9 cellular contexts compared by ENCODE assay signal in genomic region chr13:114077938-114078335, GRCh38. TPM values are rescaled to one million over a fixed set of nuclear protein-coding genes. Genes with fewer than 3 reads are reported as not detected.
DNase-seq lines count a peak whose midpoint lies in the region; ATAC-seq, FAIRE-seq and TF ChIP-seq lines count a peak whose summit lies in the region.
"Had no signal": no experiment of that assay in that cellular context is flagged by ENCODE, and none has a peak within 500 bp of the region (broad histone marks: within the 10 kb centered on the region; RNA-seq: fewer than 3 reads in every experiment).

No MANE protein-coding gene starts in this region.

- no peaks in the 10 kb centered on the region for H3K36me3 ChIP-seq in HepG2 (replicated peaks in 1 of 2; ENCODE audit: control insufficient read depth in 1 of 2, insufficient read depth in 2 of 2, low read length in 2 of 2)
- peaks cover 0 to 19% (median 0%) of the 10 kb centered on the region in 3 donors for H3K36me3 ChIP-seq in tibial nerve

- no peak overlapping the region for H3K9ac ChIP-seq in HepG2 (ENCODE audit: insufficient read depth, low read depth, low read length)

- H3K4me3 Mint-ChIP-seq in activated T-cell treated with anti-CD3 and anti-CD28 coated beads, Interleukin-2, amount 50 U/mL, for 24 hours, result no peak overlapping the region
- no peak overlapping the region for H3K4me3 Mint-ChIP-seq in activated naive CD4-positive, alpha-beta T cell treated with anti-CD3 and anti-CD28 coated beads, Interleukin-2, amount 10 ng/mL, durations not matched to agents 7 days and 5 days
- H3K4me3 Mint-ChIP-seq: memory B cell had no signal

- H3K27ac ChIP-seq in HepG2 (ENCODE audit: extremely low read length, insufficient read depth, low read length) (no peak overlapping the region), tibial nerve (peak overlapping the region in 3 of 4 donors; percentile 71 to 87 (median 85))

- H3K27me3 ChIP-seq in HepG2 (ENCODE audit: control insufficient read depth in 1 of 2, insufficient read depth in 2 of 2, low read length in 2 of 2) (peaks cover 8 to 70% of the 10 kb centered on the region in 2 experiments; a peak in 4 of 5 replicates), tibial nerve (no peaks in the 10 kb centered on the region)

- H3K79me2 ChIP-seq in HepG2 (ENCODE audit: insufficient read depth, low read length), result no peaks in the 10 kb centered on the region

- no TSS peak for BruUV-seq in HepG2 (replicated peaks; lab: Mats Ljungman, UMichigan)

- peak; percentile 46; the same call in 2 of the 3 replicates for ATAC-seq in HepG2

- TF ChIP-seq POLR2A in HepG2 (IDR thresholded peaks at IDR 0.05; ENCODE audit: insufficient read depth in 1 of 2, low read depth in 2 of 2, low read length in 2 of 2) (no peak), tibial nerve (IDR thresholded peaks at IDR 0.05) (no peak)

- TF ChIP-seq CTCF in HepG2 (CRISPR knock-in tag; IDR thresholded peaks at IDR 0.05), result no peak
- no peak for TF ChIP-seq CTCF in tibial nerve (IDR thresholded peaks at IDR 0.05)

- 19% methylated on average over 7 of the region's 13 CpGs for WGBS in HepG2 (ENCODE audit: low lambda C conversion rate)
- 68% methylated on average over 13 of the region's 13 CpGs for WGBS in tibial nerve, 2 donors

- H2AFZ ChIP-seq in HepG2 (ENCODE audit: low read length), result no peak overlapping the region

- H3K36me3 Mint-ChIP-seq in activated T-cell treated with anti-CD3 and anti-CD28 coated beads, Interleukin-2, amount 50 U/mL, for 24 hours (ENCODE audit: low read depth), result peaks cover 40% of the 10 kb centered on the region
- peaks cover 68% of the 10 kb centered on the region for H3K36me3 Mint-ChIP-seq in activated naive CD4-positive, alpha-beta T cell treated with anti-CD3 and anti-CD28 coated beads, Interleukin-2, amount 10 ng/mL, durations not matched to agents 7 days and 5 days

- H3K4me1 Mint-ChIP-seq in activated T-cell treated with anti-CD3 and anti-CD28 coated beads, Interleukin-2, amount 50 U/mL, for 24 hours (ENCODE audit: low read depth), result peaks cover 54% of the 10 kb centered on the region
- peaks cover 10% of the 10 kb centered on the region for H3K4me1 Mint-ChIP-seq in activated naive CD4-positive, alpha-beta T cell treated with anti-CD3 and anti-CD28 coated beads, Interleukin-2, amount 10 ng/mL, durations not matched to agents 7 days and 5 days

- in situ Hi-C loops in HepG2 (cut with HindIII; ENCODE audit: extremely low pct_ligation_motif_present, low pct_unique_long_range_greater_than_20kb), result no loop called here

- intact Hi-C loops in HepG2 (cut with micrococcal nuclease; ENCODE audit: unreplicated experiment), result no loop called here

- no peak for FAIRE-seq in HepG2 (lab: Jason Lieb, UNC)

- H3K9me3 ChIP-seq in HepG2 (ENCODE audit: low read length) (no peaks in the 10 kb centered on the region), tibial nerve (no peaks in the 10 kb centered on the region)

- H3K27me3 Mint-ChIP-seq in activated T-cell treated with anti-CD3 and anti-CD28 coated beads, Interleukin-2, amount 50 U/mL, for 24 hours, result no peaks in the 10 kb centered on the region
- no peaks in the 10 kb centered on the region for H3K27me3 Mint-ChIP-seq in activated naive CD4-positive, alpha-beta T cell treated with anti-CD3 and anti-CD28 coated beads, Interleukin-2, amount 10 ng/mL, durations not matched to agents 7 days and 5 days
- H3K27me3 Mint-ChIP-seq: memory B cell had no signal

- no peak overlapping the region for H3K4me2 ChIP-seq in HepG2 (ENCODE audit: low read depth, low read length)

- H3K9me3 Mint-ChIP-seq in activated T-cell treated with anti-CD3 and anti-CD28 coated beads, Interleukin-2, amount 50 U/mL, for 24 hours, result no peaks in the 10 kb centered on the region
- peaks cover 6% of the 10 kb centered on the region for H3K9me3 Mint-ChIP-seq in activated naive CD4-positive, alpha-beta T cell treated with anti-CD3 and anti-CD28 coated beads, Interleukin-2, amount 10 ng/mL, durations not matched to agents 7 days and 5 days
- H3K9me3 Mint-ChIP-seq: memory B cell had no signal

- CTCF ChIA-PET in HepG2 (lab: Yijun Ruan, JAX; ENCODE audit: low intra/inter-chr PET ratio, low total read pairs), result no interaction called here
- CTCF ChIA-PET in activated naive CD4-positive, alpha-beta T cell treated with anti-CD3 and anti-CD28 coated beads, Interleukin-2, amount 10 ng/mL, durations not matched to agents 7 days and 5 days (lab: Charles Lee), result no interaction called here

- H3K27ac Mint-ChIP-seq in activated T-cell treated with anti-CD3 and anti-CD28 coated beads, Interleukin-2, amount 50 U/mL, for 24 hours, result peak overlapping the region; percentile 82
- no peak overlapping the region for H3K27ac Mint-ChIP-seq in activated naive CD4-positive, alpha-beta T cell treated with anti-CD3 and anti-CD28 coated beads, Interleukin-2, amount 10 ng/mL, durations not matched to agents 7 days and 5 days

- POLR2A ChIA-PET in HepG2 (lab: Yijun Ruan, JAX), result no interaction called here

- H4K20me1 ChIP-seq in HepG2 (ENCODE audit: insufficient read depth, low read length), result no peaks in the 10 kb centered on the region

- DNase-seq in activated T-cell treated with anti-CD3 and anti-CD28 coated beads, Interleukin-2, amount 50 U/mL, for 24 hours, result no peak
- DNase-seq in activated T-cell treated with anti-CD3 and anti-CD28 coated beads, Interleukin-2, amount 50 U/mL, for 48 hours, result no peak
- DNase-seq in cerebellum (ENCODE audit: low spot score) (peak; percentile 63), HepG2 (ENCODE audit: low spot score) (no peak), tibial nerve (ENCODE audit: low spot score in 2 of 2) (peak in 1 of 2 donors; percentile 9), hippocampal formation (lab: John Stamatoyannopoulos, UW) (no peak)
- DNase-seq in activated naive CD4-positive, alpha-beta T cell treated with anti-CD3 and anti-CD28 coated beads, Interleukin-2, amount 10 ng/mL, durations not matched to agents 7 days and 5 days, result no peak
- DNase-seq in NK-92 treated with Interleukin-12 subunit alpha and Interleukin-12 subunit beta, amount 100 ng/mL, for 24 hours (lab: John Stamatoyannopoulos, UW), result no peak

- H3K4me3 ChIP-seq in HepG2 (replicated peaks in 1 of 3; ENCODE audit: insufficient read depth in 1 of 3, low read depth in 2 of 3, low read length in 3 of 3) (no peak overlapping the region), tibial nerve (no peak overlapping the region)

- H3K4me1 ChIP-seq in HepG2 (ENCODE audit: insufficient read depth, low read length) (no peaks in the 10 kb centered on the region), tibial nerve (peaks cover 0 to 48% (median 23%) of the 10 kb centered on the region in 4 donors)

- no peak for TF ChIP-seq RAD21 in HepG2 (CRISPR knock-in tag; IDR thresholded peaks at IDR 0.05)

- TF ChIP-seq EP300 in HepG2 (IDR thresholded peaks at IDR 0.05; ENCODE audit: low read depth in 2 of 2, low read length in 2 of 2), result no peak
- TF ChIP-seq EP300 in HepG2 (CRISPR knock-in tag; IDR thresholded peaks at IDR 0.05; ENCODE audit: borderline replicate concordance), result no peak
- no peak for TF ChIP-seq EP300 in tibial nerve (IDR thresholded peaks at IDR 0.05)

TF ChIP-seq in HepG2, 621 proteins besides CTCF, POLR2A, EP300 and RAD21:
- TF ChIP-seq DBP (CRISPR knock-in tag; IDR thresholded peaks at IDR 0.05; ENCODE audit: not compliant biosample characterization) (no peak), RFX1 (IDR thresholded peaks at IDR 0.05) (peak; percentile 46)

RNA-seq across cellular contexts. Expression of gene RASA3, which starts 54.5 kb away (rescaled TPM):
- total RNA-seq in cerebellum (19.1 TPM), HepG2 (2016; rRNA removed; fragmentation: Illumina TruSeq; extraction: Trizol) (not detected in 2 replicates), tibial nerve (10 to 100 TPM; 36.2 to 63.3 (median 46.3) TPM)
- not detected in 2 replicates for total RNA-seq in HepG2 (2016; cell fraction: cytosol; rRNA removed; fragmentation: Illumina TruSeq; extraction: Trizol; ENCODE audit: low read depth)
- total RNA-seq in HepG2 (2016; cell fraction: insoluble cytoplasmic fraction; rRNA removed; fragmentation: Illumina TruSeq; extraction: Trizol), result 0.06 and 0.09 TPM in 2 replicates
- not detected in 2 replicates for total RNA-seq in HepG2 (2016; cell fraction: membrane; rRNA removed; fragmentation: Illumina TruSeq; extraction: Trizol)
- 0.09 TPM in 1 of 2 replicates, not detected in the other for total RNA-seq in HepG2 (2016; cell fraction: nucleus; rRNA removed; fragmentation: Illumina TruSeq; extraction: Trizol)
- 0.05 and 0.07 TPM in 2 replicates for polyA plus RNA-seq in HepG2 (2011; rRNA removed)
- polyA plus RNA-seq in HepG2 (2011; cell fraction: cytosol; rRNA removed), result 0.09 TPM in 2 replicates
- 0.14 and 0.21 TPM in 2 replicates for polyA plus RNA-seq in HepG2 (2011; cell fraction: nucleus; rRNA removed)
- 0.04 TPM in 1 of 2 replicates, not detected in the other for polyA plus RNA-seq in HepG2 (2012)
- not detected in 2 replicates for polyA plus RNA-seq in HepG2 (2016; cell fraction: cytosol; fragmentation: Illumina TruSeq; extraction: Trizol; ENCODE audit: low read depth)
- not detected in 2 replicates for polyA plus RNA-seq in HepG2 (2016; cell fraction: insoluble cytoplasmic fraction; fragmentation: Illumina TruSeq; extraction: Trizol; ENCODE audit: low read depth)
- polyA plus RNA-seq in HepG2 (2016; cell fraction: membrane; fragmentation: Illumina TruSeq; extraction: Trizol; ENCODE audit: low read depth), result not detected in 2 replicates
- polyA plus RNA-seq in HepG2 (2016; cell fraction: nucleus; fragmentation: Illumina TruSeq; extraction: Trizol; ENCODE audit: insufficient read depth, low read depth), result 0.11 TPM in 1 of 2 replicates, not detected in the other
- 0.20 and 10.0 TPM in 2 replicates for polyA minus RNA-seq in HepG2 (2011; rRNA and poly(A)+ RNA removed; ENCODE audit: low replicate concordance)
- 0.20 and 0.26 TPM in 2 replicates for polyA minus RNA-seq in HepG2 (2011; cell fraction: cytosol; rRNA and poly(A)+ RNA removed)
- 0.12 and 0.26 TPM in 2 replicates for polyA minus RNA-seq in HepG2 (2011; cell fraction: nucleus; rRNA and poly(A)+ RNA removed)

Comparison
In these comparisons a context has a peak if more than half of its experiments do, and no peak if none do; other contexts are left out.
1. RNA of gene RASA3, which starts 54.5 kb away (total RNA-seq): 36.2 to 63.3 TPM in tibial nerve and 19.1 TPM in cerebellum (single experiment); 0.06 to 0.09 TPM in HepG2; every median in the first group is over 10 times any median in the second.